ENCODE assay signal across 1 cellular context in genomic region chr2:148603562-148603920, GRCh38.
TF ChIP-seq lines count a peak whose summit lies in the region.

No MANE protein-coding gene starts in this region.

TF ChIP-seq in GM12878, 131 proteins besides CTCF, POLR2A, EP300 and RAD21 (continued from another document and continues in another):
- no peak for TF ChIP-seq ZNF687 (IDR thresholded peaks at IDR 0.05)
- 0 out of 2 replicates have a peak, but pooled peaks have one; percentile 33 for TF ChIP-seq IKZF1 (conservative IDR thresholded peaks at IDR 0.05)
- TF ChIP-seq FOXM1 (IDR thresholded peaks at IDR 0.05; ENCODE audit: low read depth, low read length) = peak; percentile 90
- no peak for TF ChIP-seq NR2F1 (conservative IDR thresholded peaks at IDR 0.05)
- no peak for TF ChIP-seq SMAD5 (IDR thresholded peaks at IDR 0.05; ENCODE audit: low read depth)
- peak; percentile 95 for TF ChIP-seq RUNX3 (IDR thresholded peaks at IDR 0.05; ENCODE audit: low read length)
- peak; percentile 40; the same call in 1 of the 2 replicates for TF ChIP-seq RELB (IDR thresholded peaks at IDR 0.05; ENCODE audit: low read depth)
- peak; percentile 64; the same call in 1 of the 2 replicates for TF ChIP-seq MEF2A (IDR thresholded peaks at IDR 0.05; ENCODE audit: insufficient read depth, low read depth, low read length)
- no peak for TF ChIP-seq IRF5 (IDR thresholded peaks at IDR 0.05; ENCODE audit: borderline replicate concordance)
- TF ChIP-seq SKIL (IDR thresholded peaks at IDR 0.05; ENCODE audit: low read depth, poor library complexity, severe bottlenecking) = peak; percentile 74
- no peak for TF ChIP-seq NFXL1 (IDR thresholded peaks at IDR 0.05; ENCODE audit: borderline replicate concordance)
- TF ChIP-seq PML (IDR thresholded peaks at IDR 0.05; ENCODE audit: low read length) = peak; percentile 72
- no peak for TF ChIP-seq MXI1 (IDR thresholded peaks at IDR 0.05; ENCODE audit: low read depth, low read length)
- no peak; the same call in 1 of the 2 replicates for TF ChIP-seq REST (IDR thresholded peaks at IDR 0.05; ENCODE audit: low read depth, low read length)
- TF ChIP-seq ZNF207 (IDR thresholded peaks at IDR 0.05; ENCODE audit: borderline replicate concordance) = no peak
- peak; percentile 68 for TF ChIP-seq ATF7 (IDR thresholded peaks at IDR 0.05; ENCODE audit: low read depth)
- no peak for TF ChIP-seq HDAC6 (IDR thresholded peaks at IDR 0.05; ENCODE audit: unreplicated experiment)
- TF ChIP-seq TBL1XR1 (IDR thresholded peaks at IDR 0.05; ENCODE audit: low read depth, low read length) = peak; percentile 52; the same call in 1 of the 2 replicates
- TF ChIP-seq RFX5 (IDR thresholded peaks at IDR 0.05; ENCODE audit: low read depth, low read length) = no peak
- TF ChIP-seq ELK1 (IDR thresholded peaks at IDR 0.05; ENCODE audit: low read depth, low read length) = no peak
- TF ChIP-seq SREBF1 (IDR thresholded peaks at IDR 0.05; ENCODE audit: low read length) = peak; percentile 43; the same call in 1 of the 2 replicates
- TF ChIP-seq MEF2B (IDR thresholded peaks at IDR 0.05; ENCODE audit: partially characterized antibody, poor library complexity, severe bottlenecking) = peak; percentile 44
- TF ChIP-seq CHD2 (IDR thresholded peaks at IDR 0.05; ENCODE audit: borderline replicate concordance, low read depth, low read length) = no peak
- no peak for TF ChIP-seq KLF5 (IDR thresholded peaks at IDR 0.05; ENCODE audit: partially characterized antibody)
- peak; percentile 94 for TF ChIP-seq BCL11A (IDR thresholded peaks at IDR 0.05; ENCODE audit: low read depth, low read length)
- no peak for TF ChIP-seq WRNIP1 (IDR thresholded peaks at IDR 0.05; ENCODE audit: borderline replicate concordance, low read depth, low read length)
- no peak for TF ChIP-seq USF2 (IDR thresholded peaks at IDR 0.05; ENCODE audit: borderline replicate concordance, low read depth, low read length)
- no peak for TF ChIP-seq E2F4 (IDR thresholded peaks at IDR 0.05; ENCODE audit: low read depth, low read length)
- TF ChIP-seq RBBP5 (conservative IDR thresholded peaks at IDR 0.05) = no peak
- peak; percentile 69 for TF ChIP-seq GABPA (IDR thresholded peaks at IDR 0.05; ENCODE audit: low read depth)
- TF ChIP-seq ZBTB40 (IDR thresholded peaks at IDR 0.05; ENCODE audit: borderline replicate concordance) = no peak
- no peak for TF ChIP-seq MYC (IDR thresholded peaks at IDR 0.05; ENCODE audit: insufficient read depth, insufficient read length, insufficient replicate concordance, low read length, severe bottlenecking)
- TF ChIP-seq CBX5 (IDR thresholded peaks at IDR 0.05; ENCODE audit: low read depth) = peak; percentile 80; the same call in 1 of the 2 replicates
- no peak for TF ChIP-seq HDGF (IDR thresholded peaks at IDR 0.05)
- TF ChIP-seq SIN3A (IDR thresholded peaks at IDR 0.05; ENCODE audit: low read depth, low read length) = no peak
- no peak for TF ChIP-seq SUPT20H (IDR thresholded peaks at IDR 0.05; ENCODE audit: borderline replicate concordance, control insufficient read depth, low read depth, low read length)
- no peak for TF ChIP-seq SMC3 (IDR thresholded peaks at IDR 0.05; ENCODE audit: borderline replicate concordance, low read length)
- peak; percentile 86 for TF ChIP-seq TCF7 (IDR thresholded peaks at IDR 0.05; ENCODE audit: borderline replicate concordance)
- TF ChIP-seq DPF2 (IDR thresholded peaks at IDR 0.05) = peak; percentile 81; the same call in 1 of the 2 replicates
- peak; percentile 85; the same call in 1 of the 2 replicates for TF ChIP-seq MTA3 (IDR thresholded peaks at IDR 0.05; ENCODE audit: borderline replicate concordance, low read length)
